In the genomic region with DNA sequence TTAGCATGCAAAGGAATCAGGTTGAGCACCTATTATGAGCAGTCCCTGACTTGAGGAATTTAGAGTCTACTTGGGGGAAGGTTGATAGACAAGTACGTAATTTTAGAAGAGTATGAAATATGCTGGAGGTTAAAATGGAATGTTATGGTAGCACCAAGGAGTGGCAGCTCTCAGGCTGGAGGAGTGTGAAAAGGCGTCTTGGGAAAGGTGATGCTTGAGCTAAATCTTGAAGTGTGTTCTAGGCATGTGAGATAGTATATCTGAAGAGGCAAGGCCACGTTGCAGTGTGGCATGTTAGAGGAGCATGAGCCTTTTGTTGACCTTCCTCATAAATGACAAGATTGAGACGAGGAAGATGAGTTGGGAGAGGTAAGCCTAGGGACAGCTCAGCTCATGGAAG, we compare ENCODE assay signal across 31 cellular contexts. TPM values are rescaled to one million over a fixed set of nuclear protein-coding genes. Genes with fewer than 3 reads are reported as not detected.
"Had no signal": no experiment of that assay in that cellular context is flagged by ENCODE, and none has a peak within 500 bp of the region (broad histone marks: within the 10 kb centered on the region; RNA-seq: fewer than 3 reads in every experiment).

No MANE protein-coding gene starts in this region.

- H3K27me3 ChIP-seq: SJCRH30 had no signal

- H3K4me3 ChIP-seq: K562, PC-9, SJCRH30 had no signal

- FAIRE-seq: K562, RCC 7860, TTC549 had no signal

- H3K36me3 ChIP-seq: SJCRH30 had no signal

- ATAC-seq: activated CD8-positive, alpha-beta T cell treated with anti-CD3 and anti-CD28 coated beads for 36 hours; activated T-cell treated with anti-CD3 and anti-CD28 coated beads, Interleukin-2, amount 50 U/mL, for 72 hours; activated T-helper 17 cell treated with anti-CD3 and anti-CD28 coated beads, Interleukin-2, amount 50 U/mL, for 72 hours had no signal

- DNase-seq: activated CD4-positive, alpha-beta T cell treated with anti-CD3 and anti-CD28 coated beads, Interleukin-2, amount 10 ng/mL, durations not matched to agents 24 days and 14 days; activated CD4-positive, alpha-beta T cell treated with anti-CD3 and anti-CD28 coated beads, Interleukin-2, amount 50 U/mL, for 4 hours; activated CD8-positive, alpha-beta T cell treated with anti-CD3 and anti-CD28 coated beads for 36 hours; activated effector memory CD4-positive, alpha-beta T cell treated with anti-CD3 and anti-CD28 coated beads, Interleukin-2, amount 50 U/mL, for 16 hours; activated naive CD4-positive, alpha-beta T cell; activated naive CD4-positive, alpha-beta T cell treated with anti-CD3 and anti-CD28 coated beads, Interleukin-2, amount 50 U/mL, for 16 hours; activated naive CD8-positive, alpha-beta T cell treated with anti-CD3 and anti-CD28 coated beads for 36 hours; activated T-cell treated with anti-CD3 and anti-CD28 coated beads, Interleukin-2, amount 50 U/mL, for 1 hour; activated T-cell treated with anti-CD3 and anti-CD28 coated beads, Interleukin-2, amount 50 U/mL, for 72 hours; amniotic stem cell; aorta; caudate nucleus; Karpas-422; NCI-H1048; NCI-H1105 treated with DMSO at 0.1 percent for 48 hours; NCI-H1436; NCI-H1694; NCI-H1930; NCI-H2081 treated with DMSO at 0.1 percent for 48 hours; NCI-H2171; NCI-H510A; NCI-H526; NCI-H748 treated with DMSO at 0.1 percent for 48 hours; PC-9; SHP77; SJCRH30; SK-N-SH had no signal

RNA-seq across cellular contexts. Expression of a gene that starts 39.3 kb away (rescaled TPM):
- polyA plus RNA-seq: K562 had no signal
